Comparison of ENCODE assay signal across 22 cellular contexts in the genomic region with DNA sequence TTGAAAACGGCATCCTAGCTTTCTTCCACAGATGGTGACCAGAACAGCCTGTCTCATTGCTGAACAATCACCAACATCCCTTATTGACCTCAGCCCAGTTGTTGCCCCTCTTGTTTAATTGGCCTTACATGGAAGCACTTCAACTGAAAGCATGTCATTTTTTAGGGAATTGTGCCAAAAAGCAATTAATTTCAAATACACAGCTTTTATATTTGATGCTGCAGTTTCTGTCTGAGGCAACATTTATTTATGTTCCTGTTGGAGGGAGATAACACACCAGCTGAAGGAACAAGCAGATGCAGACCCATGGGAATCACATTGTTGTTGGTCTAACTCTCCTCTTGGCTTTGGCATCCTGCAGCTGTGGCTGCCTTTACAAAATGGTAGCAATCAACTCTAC.
"Had no signal": no experiment of that assay in that cellular context is flagged by ENCODE, and none has a peak within 500 bp of the region (broad histone marks: within the 10 kb centered on the region; RNA-seq: fewer than 3 reads in every experiment).

No MANE protein-coding gene starts in this region.

- H3K9me3 ChIP-seq: body of pancreas, left lung, psoas muscle, sigmoid colon, testis had no signal

- H3K27ac Mint-ChIP-seq: activated B cell treated with CpG ODN at 0.5 μM for 24 hours; activated CD4-positive, alpha-beta memory T cell treated with anti-CD3 and anti-CD28 coated beads for 36 hours; activated naive CD8-positive, alpha-beta T cell treated with anti-CD3 and anti-CD28 coated beads for 36 hours; naive thymus-derived CD4-positive, alpha-beta T cell; stimulated activated effector memory CD8-positive, alpha-beta T cell treated with anti-CD3 and anti-CD28 coated beads, Interleukin-12 subunit alpha, Interleukin-12 subunit beta, amount 100 ng/mL, for 72 hours; type B pancreatic cell had no signal

- H3K27me3 ChIP-seq: body of pancreas, left lung, sigmoid colon, testis had no signal

- H3K9me3 Mint-ChIP-seq: activated CD4-positive, alpha-beta memory T cell treated with anti-CD3 and anti-CD28 coated beads for 36 hours; stimulated activated effector memory CD8-positive, alpha-beta T cell treated with anti-CD3 and anti-CD28 coated beads, Interleukin-12 subunit alpha, Interleukin-12 subunit beta, amount 100 ng/mL, for 72 hours; type B pancreatic cell had no signal

- H3K4me1 Mint-ChIP-seq: activated B cell treated with CpG ODN at 0.5 μM for 24 hours; activated naive CD8-positive, alpha-beta T cell treated with anti-CD3 and anti-CD28 coated beads for 36 hours; naive thymus-derived CD4-positive, alpha-beta T cell; stimulated activated effector memory CD8-positive, alpha-beta T cell treated with anti-CD3 and anti-CD28 coated beads, Interleukin-12 subunit alpha, Interleukin-12 subunit beta, amount 100 ng/mL, for 72 hours had no signal

- ATAC-seq: body of pancreas; foreskin keratinocyte; left lung; naive thymus-derived CD4-positive, alpha-beta T cell; stimulated activated effector memory CD8-positive, alpha-beta T cell treated with anti-CD3 and anti-CD28 coated beads, Interleukin-12 subunit alpha, Interleukin-12 subunit beta, amount 100 ng/mL, for 72 hours had no signal

- H3K4me1 ChIP-seq: body of pancreas, foreskin keratinocyte, left lung, psoas muscle, testis had no signal

- DNase-seq: activated B cell treated with CpG ODN at 0.5 μM for 24 hours; activated CD4-positive, alpha-beta memory T cell treated with anti-CD3 and anti-CD28 coated beads for 36 hours; activated CD4-positive, alpha-beta T cell treated with anti-CD3 and anti-CD28 coated beads for 4 hours; activated naive CD4-positive, alpha-beta T cell; activated naive CD8-positive, alpha-beta T cell treated with anti-CD3 and anti-CD28 coated beads for 36 hours; activated T-cell treated with anti-CD3 and anti-CD28 coated beads for 4 hours; amygdala; body of pancreas; caudate nucleus; dorsolateral prefrontal cortex; foreskin keratinocyte; glutamatergic neuron; left lung; mesendoderm; naive thymus-derived CD4-positive, alpha-beta T cell; psoas muscle; sigmoid colon; stimulated activated CD4-positive, alpha-beta T cell treated with anti-CD3 and anti-CD28 coated beads, Interleukin-4, amount 100 ng/mL, for 24 hours; testis had no signal

- H3K4me3 ChIP-seq: body of pancreas, dorsolateral prefrontal cortex, left lung, psoas muscle, sigmoid colon, testis had no signal

- H3K4me3 Mint-ChIP-seq: activated B cell treated with CpG ODN at 0.5 μM for 24 hours; activated CD4-positive, alpha-beta memory T cell treated with anti-CD3 and anti-CD28 coated beads for 36 hours; activated naive CD8-positive, alpha-beta T cell treated with anti-CD3 and anti-CD28 coated beads for 36 hours; naive thymus-derived CD4-positive, alpha-beta T cell; stimulated activated effector memory CD8-positive, alpha-beta T cell treated with anti-CD3 and anti-CD28 coated beads, Interleukin-12 subunit alpha, Interleukin-12 subunit beta, amount 100 ng/mL, for 72 hours; type B pancreatic cell had no signal

- H3K36me3 ChIP-seq: left lung, sigmoid colon had no signal

- H3K27ac ChIP-seq: body of pancreas, dorsolateral prefrontal cortex, epithelial cell of prostate, foreskin keratinocyte, left lung, psoas muscle, sigmoid colon, testis had no signal
